In the genomic region with DNA sequence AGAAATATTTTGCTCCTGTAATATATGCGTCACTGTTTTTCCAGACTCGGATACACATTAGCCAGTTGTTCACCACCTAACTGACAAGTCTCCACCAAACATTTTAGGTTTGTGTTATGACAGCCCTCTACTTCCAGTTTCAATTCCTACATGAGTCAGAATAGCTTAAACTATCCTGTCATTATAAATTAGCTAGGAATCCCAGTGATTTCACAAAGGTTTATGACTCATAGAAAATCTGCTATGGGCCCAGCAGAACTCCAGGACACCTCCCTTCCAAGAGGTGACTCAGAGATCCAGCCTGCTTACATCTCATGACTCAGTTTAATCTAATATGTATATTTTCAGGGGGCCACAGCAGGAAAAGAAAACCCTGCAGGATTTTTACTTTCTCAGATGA, we compare ENCODE assay signal across 8 cellular contexts. TPM values are rescaled to one million over a fixed set of nuclear protein-coding genes. Genes with fewer than 3 reads are reported as not detected.
DNase-seq lines count a peak whose midpoint lies in the region; ATAC-seq and TF ChIP-seq lines count a peak whose summit lies in the region.

No MANE protein-coding gene starts in this region.

- intact Hi-C loops in sciatic nerve (cut with DNase I) = no loop called here

- H3K27me3 Mint-ChIP-seq in chondrocyte (ENCODE audit: low read depth) (no peaks in the 10 kb centered on the region), mesothelial cell of epicardium (ENCODE audit: low read depth) (no peaks in the 10 kb centered on the region)

- peak overlapping the region; percentile 95 for H3K27ac Mint-ChIP-seq in chondrocyte (ENCODE audit: unreplicated experiment)
- H3K27ac Mint-ChIP-seq in mesothelial cell of epicardium = peak overlapping the region; percentile 43
- H3K27ac Mint-ChIP-seq in stimulated activated effector memory CD8-positive, alpha-beta T cell treated with anti-CD3 and anti-CD28 coated beads, Interleukin-12 subunit alpha, Interleukin-12 subunit beta, amount 100 ng/mL, for 72 hours = no peak overlapping the region

- H3K4me3 Mint-ChIP-seq in chondrocyte (ENCODE audit: unreplicated experiment) (peak overlapping the region; percentile 8), mesothelial cell of epicardium (no peak overlapping the region)
- no peak overlapping the region for H3K4me3 Mint-ChIP-seq in stimulated activated effector memory CD8-positive, alpha-beta T cell treated with anti-CD3 and anti-CD28 coated beads, Interleukin-12 subunit alpha, Interleukin-12 subunit beta, amount 100 ng/mL, for 72 hours

- H3K4me1 Mint-ChIP-seq in chondrocyte (ENCODE audit: low read depth) = peaks cover 38% of the 10 kb centered on the region
- H3K4me1 Mint-ChIP-seq in mesothelial cell of epicardium = no peaks in the 10 kb centered on the region
- H3K4me1 Mint-ChIP-seq in stimulated activated effector memory CD8-positive, alpha-beta T cell treated with anti-CD3 and anti-CD28 coated beads, Interleukin-12 subunit alpha, Interleukin-12 subunit beta, amount 100 ng/mL, for 72 hours = no peaks in the 10 kb centered on the region

- peaks cover 15% of the 10 kb centered on the region for H3K9me3 Mint-ChIP-seq in chondrocyte (ENCODE audit: low read depth)
- peaks cover 23% of the 10 kb centered on the region for H3K9me3 Mint-ChIP-seq in mesothelial cell of epicardium
- no peaks in the 10 kb centered on the region for H3K9me3 Mint-ChIP-seq in stimulated activated effector memory CD8-positive, alpha-beta T cell treated with anti-CD3 and anti-CD28 coated beads, Interleukin-12 subunit alpha, Interleukin-12 subunit beta, amount 100 ng/mL, for 72 hours

- no peak for TF ChIP-seq CTCF in chondrocyte (IDR thresholded peaks at IDR 0.05)
- no peak for TF ChIP-seq CTCF in mesothelial cell of epicardium (IDR thresholded peaks at IDR 0.05; ENCODE audit: unreplicated experiment)

- DNase-seq in COLO829 (ENCODE audit: low spot score) (peak; percentile 81), MV-4-11 (lab: John Stamatoyannopoulos, UW) (peak; percentile 90), chondrocyte (ENCODE audit: low spot score) (no peak), mesothelial cell of epicardium (ENCODE audit: low spot score in 2 of 2, unreplicated experiment in 2 of 2) (no peak), midbrain (lab: John Stamatoyannopoulos, UW) (no peak), sciatic nerve (ENCODE audit: low spot score) (no peak)
- no peak for DNase-seq in stimulated activated effector memory CD8-positive, alpha-beta T cell treated with anti-CD3 and anti-CD28 coated beads, Interleukin-12 subunit alpha, Interleukin-12 subunit beta, amount 100 ng/mL, for 72 hours (ENCODE audit: low spot score in 2 of 2)

- H3K36me3 Mint-ChIP-seq in chondrocyte (ENCODE audit: low read depth) (no peaks in the 10 kb centered on the region), mesothelial cell of epicardium (no peaks in the 10 kb centered on the region)
- no peaks in the 10 kb centered on the region for H3K36me3 Mint-ChIP-seq in stimulated activated effector memory CD8-positive, alpha-beta T cell treated with anti-CD3 and anti-CD28 coated beads, Interleukin-12 subunit alpha, Interleukin-12 subunit beta, amount 100 ng/mL, for 72 hours

- ATAC-seq in sciatic nerve (no peak), GM21390 (IDR thresholded peaks at IDR 0.05; ENCODE audit: unreplicated experiment) (no peak)
- ATAC-seq in stimulated activated effector memory CD8-positive, alpha-beta T cell treated with anti-CD3 and anti-CD28 coated beads, Interleukin-12 subunit alpha, Interleukin-12 subunit beta, amount 100 ng/mL, for 72 hours = no peak

RNA-seq across cellular contexts. Expression of gene PLCB4, which starts 17.4 kb away (rescaled TPM):
- total RNA-seq in chondrocyte (13.3 to 26.1 TPM (median 13.3 TPM) in 3 replicates), mesothelial cell of epicardium (14.0 to 15.6 TPM (median 15.1 TPM) in 3 replicates), sciatic nerve (23.4 TPM)

Comparison
In these comparisons a context has a peak if more than half of its experiments do, and no peak if none do; other contexts are left out.
1. DNase-seq: peak in COLO829 (single experiment) and MV-4-11 (single experiment); none in chondrocyte (single experiment), mesothelial cell of epicardium (0 of 2), midbrain (single experiment), sciatic nerve (single experiment) and stimulated activated effector memory CD8-positive, alpha-beta T cell treated with anti-CD3 and anti-CD28 coated beads, Interleukin-12 subunit alpha, Interleukin-12 subunit beta, amount 100 ng/mL, for 72 hours (0 of 2).